11 cellular contexts compared by ENCODE assay signal in genomic region chr12:50219544-50219943, GRCh38. TPM values are rescaled to one million over a fixed set of nuclear protein-coding genes. Genes with fewer than 3 reads are reported as not detected.
DNase-seq lines count a peak whose midpoint lies in the region; ATAC-seq and TF ChIP-seq lines count a peak whose summit lies in the region.
"Had no signal": no experiment of that assay in that cellular context is flagged by ENCODE, and none has a peak within 500 bp of the region (broad histone marks: within the 10 kb centered on the region; RNA-seq: fewer than 3 reads in every experiment).

No MANE protein-coding gene starts in this region.

- peaks cover 93% of the 10 kb centered on the region for H3K79me2 ChIP-seq in SK-N-SH (ENCODE audit: insufficient read depth)
- peaks cover 61% of the 10 kb centered on the region for H3K79me2 ChIP-seq in smooth muscle cell (ENCODE audit: low read depth)

- ATAC-seq in SK-N-SH treated with all-trans-retinoic acid at 6 μM for 48 hours, result no peak
- ATAC-seq in RWPE2 (ENCODE audit: low read depth), result no peak
- no peak for ATAC-seq in HG02938 (IDR thresholded peaks at IDR 0.05; ENCODE audit: unreplicated experiment)

- 100% methylated on average over 2 of the region's 2 CpGs for WGBS in SK-N-SH (ENCODE audit: low lambda C conversion rate)
- WGBS in smooth muscle cell (ENCODE audit: low lambda C conversion rate), result 98% methylated on average over 2 of the region's 2 CpGs

- H3K9me2 ChIP-seq in SK-N-SH, result no peaks in the 10 kb centered on the region

- H3K4me1 ChIP-seq in SK-N-SH (ENCODE audit: control insufficient read depth in 1 of 2, insufficient read depth in 2 of 2, low read depth in 1 of 2, low read length in 1 of 2), result peaks cover 6 to 19% of the 10 kb centered on the region in 2 experiments
- peaks cover 71% of the 10 kb centered on the region for H3K4me1 ChIP-seq in RWPE2 (ENCODE audit: insufficient read depth, poor library complexity, severe bottlenecking)
- peaks cover 17% of the 10 kb centered on the region for H3K4me1 ChIP-seq in smooth muscle cell (ENCODE audit: low read depth)

- H2AFZ ChIP-seq in SK-N-SH (ENCODE audit: low read depth) (no peak overlapping the region), smooth muscle cell (ENCODE audit: low read depth) (no peak overlapping the region)

- H3F3A ChIP-seq in SK-N-SH (replicated peaks; ENCODE audit: insufficient read depth), result peaks cover 57% of the 10 kb centered on the region
- peaks cover 31% of the 10 kb centered on the region for H3F3A ChIP-seq in smooth muscle cell (ENCODE audit: low read depth)

- H3K27me3 ChIP-seq in SK-N-SH (ENCODE audit: insufficient read depth), result no peaks in the 10 kb centered on the region
- no peaks in the 10 kb centered on the region for H3K27me3 ChIP-seq in RWPE2 (ENCODE audit: insufficient read depth, poor library complexity, severe bottlenecking)
- H3K27me3 ChIP-seq in smooth muscle cell (ENCODE audit: low read depth), result no peaks in the 10 kb centered on the region

- H3K9ac ChIP-seq in SK-N-SH (peak overlapping the region; percentile 80; the same call in 1 of the 2 replicates), smooth muscle cell (ENCODE audit: low read depth) (peak overlapping the region; percentile 95)

- H3K9me3 ChIP-seq in SK-N-SH, result no peaks in the 10 kb centered on the region
- H3K9me3 ChIP-seq in RWPE2 (ENCODE audit: severe bottlenecking), result no peaks in the 10 kb centered on the region
- no peaks in the 10 kb centered on the region for H3K9me3 ChIP-seq in smooth muscle cell (replicated peaks; ENCODE audit: low read depth)

- POLR2A ChIA-PET in SK-N-SH (lab: Yijun Ruan, JAX), result no interaction called here

- TF ChIP-seq CTCF in SK-N-SH (IDR thresholded peaks at IDR 0.05) (no peak), RWPE2 (IDR thresholded peaks at IDR 0.05; ENCODE audit: poor library complexity, severe bottlenecking) (no peak), fibroblast of pulmonary artery (IDR thresholded peaks at IDR 0.05; ENCODE audit: low read length, missing control alignments) (no peak), smooth muscle cell (IDR thresholded peaks at IDR 0.05; ENCODE audit: borderline replicate concordance, insufficient read depth, poor library complexity, severe bottlenecking) (no peak)

- CTCF ChIA-PET in SK-N-SH (lab: Yijun Ruan, JAX), result interaction anchor here (2.4 kb wide), 1 partner anchor 16 kb away, joined by 5 read pairs; no protein-coding TSS in a partner anchor

- peaks cover 4% of the 10 kb centered on the region for H4K20me1 ChIP-seq in SK-N-SH (ENCODE audit: insufficient read depth)
- H4K20me1 ChIP-seq in smooth muscle cell (ENCODE audit: low read depth), result peaks cover 37% of the 10 kb centered on the region

- peaks cover 10 to 24% of the 10 kb centered on the region in 2 experiments for H3K36me3 ChIP-seq in SK-N-SH (replicated peaks in 1 of 2; ENCODE audit: control insufficient read depth in 1 of 2, insufficient read depth in 2 of 2, low read length in 1 of 2)
- peaks cover 60% of the 10 kb centered on the region for H3K36me3 ChIP-seq in RWPE2 (ENCODE audit: low read depth)
- no peaks in the 10 kb centered on the region for H3K36me3 ChIP-seq in smooth muscle cell (ENCODE audit: low read depth)

- TF ChIP-seq EP300 in SK-N-SH (IDR thresholded peaks at IDR 0.05; ENCODE audit: borderline replicate concordance in 1 of 2, low read depth in 1 of 2, low read length in 1 of 2), result no peak

- peak overlapping the region; percentile 65 to 71; a peak in 3 of 4 replicates for H3K4me3 ChIP-seq in SK-N-SH (ENCODE audit: low read depth in 2 of 2, low read length in 1 of 2)
- H3K4me3 ChIP-seq in RWPE2 (ENCODE audit: severe bottlenecking), result peak overlapping the region; percentile 44
- peak overlapping the region; percentile 79 for H3K4me3 ChIP-seq in fibroblast of pulmonary artery (replicated peaks; ENCODE audit: low read depth, low read length)
- peak overlapping the region; percentile 63 for H3K4me3 ChIP-seq in smooth muscle cell

- DNase-seq in SK-N-SH, result no peak
- DNase-seq in RWPE2 (ENCODE audit: low spot score), result no peak
- no peak for DNase-seq in fibroblast of pulmonary artery (ENCODE audit: low read depth)
- DNase-seq in smooth muscle cell (lab: John Stamatoyannopoulos, UW; ENCODE audit: unreplicated experiment), result no peak
- no peak for DNase-seq in MV-4-11 (lab: John Stamatoyannopoulos, UW)
- DNase-seq in activated CD8-positive, alpha-beta memory T cell treated with anti-CD3 and anti-CD28 coated beads, Interleukin-2, amount 50 U/mL, for 4 hours, result no peak
- DNase-seq: HCEC 1CT, NCI-H146 had no signal

- H3K4me2 ChIP-seq in SK-N-SH (peak overlapping the region; percentile 66), smooth muscle cell (peak overlapping the region; percentile 90)

- TF ChIP-seq RAD21 in SK-N-SH (IDR thresholded peaks at IDR 0.05; ENCODE audit: low read length), result no peak

- peak overlapping the region in 1 of 2 experiments; percentile 83; a peak in 1 of 4 replicates for H3K27ac ChIP-seq in SK-N-SH (ENCODE audit: low read depth in 2 of 2, low read length in 1 of 2)
- peak overlapping the region; percentile 99 for H3K27ac ChIP-seq in RWPE2 (ENCODE audit: poor library complexity, severe bottlenecking)
- H3K27ac ChIP-seq in smooth muscle cell (ENCODE audit: low read depth), result peak overlapping the region; percentile 98
- H3K27ac ChIP-seq: 22Rv1 had no signal

TF ChIP-seq in SK-N-SH, 30 proteins besides CTCF, POLR2A, EP300 and RAD21:
- TF ChIP-seq YY1 (IDR thresholded peaks at IDR 0.05; ENCODE audit: low read depth), result no peak
- no peak for TF ChIP-seq CHD2 (IDR thresholded peaks at IDR 0.05; ENCODE audit: low read length, partially characterized antibody)
- TF ChIP-seq MAX (IDR thresholded peaks at IDR 0.05; ENCODE audit: low read depth), result no peak
- no peak for TF ChIP-seq GATA2 (CRISPR knock-in tag; IDR thresholded peaks at IDR 0.05)
- no peak for TF ChIP-seq MEF2A (IDR thresholded peaks at IDR 0.05; ENCODE audit: borderline replicate concordance, low read depth)
- TF ChIP-seq MXI1 (IDR thresholded peaks at IDR 0.05; ENCODE audit: low read depth, low read length), result no peak
- TF ChIP-seq USF2 (IDR thresholded peaks at IDR 0.05; ENCODE audit: borderline replicate concordance, low read depth, low read length), result no peak
- TF ChIP-seq SIN3A (IDR thresholded peaks at IDR 0.05; ENCODE audit: borderline replicate concordance, low read depth, low read length), result no peak
- no peak for TF ChIP-seq RCOR1 (IDR thresholded peaks at IDR 0.05; ENCODE audit: low read length)
- TF ChIP-seq NFIC (IDR thresholded peaks at IDR 0.05; ENCODE audit: borderline replicate concordance), result no peak
- no peak for TF ChIP-seq TCF12 (IDR thresholded peaks at IDR 0.05)
- no peak for TF ChIP-seq EZH2phosphoT487 (IDR thresholded peaks at IDR 0.05; ENCODE audit: borderline replicate concordance, low read depth)
- no peak for TF ChIP-seq FOXM1 (IDR thresholded peaks at IDR 0.05; ENCODE audit: low read depth)

TF ChIP-seq in SK-N-SH treated with all-trans-retinoic acid at 6 μM for 48 hours, 23 proteins besides CTCF, POLR2A, EP300 and RAD21:
- TF ChIP-seq TSHZ2 (CRISPR knock-in tag; IDR thresholded peaks at IDR 0.05) (no peak), GLIS3 (CRISPR knock-in tag; IDR thresholded peaks at IDR 0.05) (no peak), ZNF565 (CRISPR knock-in tag; conservative IDR thresholded peaks at IDR 0.05; ENCODE audit: low read depth) (no peak), ZC3H10 (CRISPR knock-in tag; IDR thresholded peaks at IDR 0.05) (no peak)
TF ChIP-seq in SK-N-SH treated with all-trans-retinoic acid at 6 μM for 48 hours: peak in this region for 0.

RNA-seq across cellular contexts. Expression of gene CERS5, which starts 52.4 kb away (rescaled TPM):
- polyA plus RNA-seq in SK-N-SH (2012; rRNA removed) (56.9 and 68.3 TPM in 2 replicates), smooth muscle cell (95.7 and 102 TPM in 2 replicates)
- 53.7 and 58.9 TPM in 2 replicates for polyA plus RNA-seq in SK-N-SH (2012; cell fraction: cytosol; rRNA removed)
- 123 and 155 TPM in 2 replicates for polyA plus RNA-seq in SK-N-SH (2012; cell fraction: nucleus; rRNA removed)
- total RNA-seq in smooth muscle cell, result 53.5 and 58.1 TPM in 2 replicates
